ENCODE assay signal across 16 cellular contexts in the genomic region with DNA sequence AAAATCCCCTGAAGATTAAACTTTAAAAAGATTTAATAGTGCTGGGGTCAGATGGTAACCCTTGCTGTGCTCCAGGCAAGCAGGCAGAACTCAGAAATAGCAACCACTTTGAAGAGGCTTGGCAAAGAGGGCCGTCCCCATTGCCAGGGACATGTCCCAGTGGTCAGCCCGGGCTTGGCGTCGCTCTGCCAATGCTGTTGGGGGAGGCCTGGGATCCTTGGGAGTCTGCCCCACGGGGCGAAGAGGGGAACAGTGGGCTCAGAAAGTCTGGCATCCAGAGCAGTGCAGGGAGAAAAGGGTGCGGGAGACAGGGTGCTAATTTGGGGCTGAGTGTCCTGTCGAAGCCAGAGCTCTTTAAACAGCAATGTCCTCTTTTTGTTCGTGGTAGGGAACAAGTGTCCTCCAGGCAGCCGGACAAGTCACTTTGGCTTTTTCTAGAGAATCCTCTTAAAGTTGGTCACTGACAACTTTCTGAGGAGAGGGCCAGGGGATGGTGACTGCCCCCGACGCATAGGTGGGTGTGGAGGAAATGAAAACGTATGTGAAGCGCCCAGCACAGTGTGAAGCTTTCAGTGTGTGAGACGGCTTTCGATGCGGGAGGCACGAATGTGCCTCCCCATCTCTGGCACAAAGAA. TPM values are rescaled to one million over a fixed set of nuclear protein-coding genes. Genes with fewer than 3 reads are reported as not detected.
"Had no signal": no experiment of that assay in that cellular context is flagged by ENCODE, and none has a peak within 500 bp of the region (broad histone marks: within the 10 kb centered on the region; RNA-seq: fewer than 3 reads in every experiment).

No MANE protein-coding gene starts in this region.

- H3K4me3 ChIP-seq: adrenal gland, ovary, SJCRH30, stomach, tibial artery had no signal

- H3K27ac ChIP-seq: adrenal gland, ovary, SJCRH30, stomach, tibial artery had no signal

- H3K9me3 Mint-ChIP-seq: activated naive CD4-positive, alpha-beta T cell treated with anti-CD3 and anti-CD28 coated beads for 36 hours; natural killer cell treated with Interleukin-12 subunit alpha and Interleukin-12 subunit beta and Interleukin-15 and Interleukin-18, amount 100 ng/mL, for 72 hours had no signal

- H3K4me1 ChIP-seq: adrenal gland, SJCRH30, stomach, tibial artery had no signal

- H3K4me3 Mint-ChIP-seq: activated CD4-positive, alpha-beta memory T cell treated with anti-CD3 and anti-CD28 coated beads, Interleukin-2, amount 10 ng/mL, durations not matched to agents 7 days and 5 days; activated naive CD4-positive, alpha-beta T cell treated with anti-CD3 and anti-CD28 coated beads for 36 hours; activated T-helper 1 cell treated with anti-CD3 and anti-CD28 coated beads, Interleukin-12 subunit alpha, Interleukin-12 subunit beta, Interleukin-2, Interleukin-4 antibody, amounts not matched to agents 30 ng/mL and 10 ng/mL and 1 ng/mL, durations not matched to agents 14 hours and 24 hours and 36 hours; effector memory CD8-positive, alpha-beta T cell; memory B cell; natural killer cell treated with Interleukin-12 subunit alpha and Interleukin-12 subunit beta and Interleukin-15 and Interleukin-18, amount 100 ng/mL, for 72 hours had no signal

- DNase-seq: activated CD4-positive, alpha-beta memory T cell treated with anti-CD3 and anti-CD28 coated beads, Interleukin-2, amount 10 ng/mL, durations not matched to agents 7 days and 5 days; activated naive CD4-positive, alpha-beta T cell treated with anti-CD3 and anti-CD28 coated beads for 36 hours; central memory CD4-positive, alpha-beta T cell; effector memory CD8-positive, alpha-beta T cell; ovary; SJCRH30; small intestine; stomach; SW 1271; T1000; tibial artery had no signal

- H3K9me3 ChIP-seq: adrenal gland, ovary, SJCRH30, stomach, tibial artery had no signal

- ATAC-seq: effector memory CD8-positive, alpha-beta T cell had no signal

- H3K36me3 Mint-ChIP-seq: natural killer cell treated with Interleukin-12 subunit alpha and Interleukin-12 subunit beta and Interleukin-15 and Interleukin-18, amount 100 ng/mL, for 72 hours had no signal

- H3K27ac Mint-ChIP-seq: activated CD4-positive, alpha-beta memory T cell treated with anti-CD3 and anti-CD28 coated beads, Interleukin-2, amount 10 ng/mL, durations not matched to agents 7 days and 5 days; activated naive CD4-positive, alpha-beta T cell treated with anti-CD3 and anti-CD28 coated beads for 36 hours; activated T-helper 1 cell treated with anti-CD3 and anti-CD28 coated beads, Interleukin-12 subunit alpha, Interleukin-12 subunit beta, Interleukin-2, Interleukin-4 antibody, amounts not matched to agents 30 ng/mL and 10 ng/mL and 1 ng/mL, durations not matched to agents 14 hours and 24 hours and 36 hours; effector memory CD8-positive, alpha-beta T cell; memory B cell; natural killer cell treated with Interleukin-12 subunit alpha and Interleukin-12 subunit beta and Interleukin-15 and Interleukin-18, amount 100 ng/mL, for 72 hours had no signal

- H3K36me3 ChIP-seq: adrenal gland, ovary, SJCRH30, stomach, tibial artery had no signal

- H3K4me1 Mint-ChIP-seq: activated CD4-positive, alpha-beta memory T cell treated with anti-CD3 and anti-CD28 coated beads, Interleukin-2, amount 10 ng/mL, durations not matched to agents 7 days and 5 days; memory B cell had no signal

- H3K27me3 ChIP-seq: adrenal gland, ovary, SJCRH30, tibial artery had no signal

- H3K27me3 Mint-ChIP-seq: activated CD4-positive, alpha-beta memory T cell treated with anti-CD3 and anti-CD28 coated beads, Interleukin-2, amount 10 ng/mL, durations not matched to agents 7 days and 5 days had no signal

RNA-seq across cellular contexts. Expression of gene ZNF536, which starts 46.0 kb away (rescaled TPM):
- total RNA-seq: activated CD4-positive, alpha-beta memory T cell treated with anti-CD3 and anti-CD28 coated beads, Interleukin-2, amount 10 ng/mL, durations not matched to agents 7 days and 5 days; activated naive CD4-positive, alpha-beta T cell treated with anti-CD3 and anti-CD28 coated beads for 36 hours; activated T-helper 1 cell treated with anti-CD3 and anti-CD28 coated beads, Interleukin-12 subunit alpha, Interleukin-12 subunit beta, Interleukin-2, Interleukin-4 antibody, amounts not matched to agents 30 ng/mL and 10 ng/mL and 1 ng/mL, durations not matched to agents 14 hours and 24 hours and 36 hours; epithelial cell of proximal tubule; natural killer cell treated with Interleukin-12 subunit alpha and Interleukin-12 subunit beta and Interleukin-15 and Interleukin-18, amount 100 ng/mL, for 72 hours had no signal
